ENCODE assay signal across 8 cellular contexts in the genomic region with DNA sequence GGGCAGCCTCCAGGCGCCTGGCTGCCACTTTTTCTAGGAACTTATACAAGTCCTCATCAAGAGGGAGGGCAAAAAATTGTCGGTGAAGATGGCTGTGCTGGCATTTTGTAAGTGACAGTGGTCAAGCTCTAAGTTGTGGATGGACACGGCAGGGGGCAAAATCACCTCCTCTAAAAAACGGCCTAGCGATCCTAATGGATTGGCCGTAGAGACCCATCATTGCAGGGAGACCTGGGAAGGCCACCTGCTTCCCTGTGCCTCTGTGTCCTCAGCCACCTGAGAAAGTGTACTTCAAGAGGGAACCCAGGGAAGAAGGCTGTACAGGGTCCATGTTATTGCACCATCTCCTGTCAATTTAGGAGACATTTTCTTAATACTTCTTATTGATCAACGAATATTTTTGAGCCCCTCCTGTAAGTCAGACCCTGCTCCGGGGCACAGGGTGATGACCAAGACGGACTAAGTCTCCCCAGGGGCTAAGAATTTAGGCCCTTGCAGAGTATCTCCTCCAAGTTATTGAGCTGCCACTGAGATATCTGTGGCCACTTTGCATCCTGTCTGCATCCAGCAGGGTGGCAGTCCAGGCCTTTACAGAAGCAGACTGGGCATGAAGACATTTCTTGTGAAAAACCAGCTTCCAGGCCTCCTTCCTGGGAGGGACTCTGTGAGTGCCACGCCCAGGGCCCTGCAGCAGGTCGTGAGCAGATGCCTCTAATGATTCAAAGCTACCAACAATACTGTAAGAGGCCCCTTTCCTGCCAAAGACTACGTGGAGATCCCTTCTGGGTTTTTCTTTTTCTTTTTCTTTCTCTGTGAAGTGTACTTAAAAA. TPM values are rescaled to one million over a fixed set of nuclear protein-coding genes. Genes with fewer than 3 reads are reported as not detected.
A peak's percentile ranks its signal among the peaks of the same experiment; 100 is the strongest.
DNase-seq lines count a peak whose midpoint lies in the region; ATAC-seq and TF ChIP-seq lines count a peak whose summit lies in the region.

No MANE protein-coding gene starts in this region.

- intact Hi-C loops in activated CD4-positive, alpha-beta T cell treated with anti-CD3 and anti-CD28 coated beads for 36 hours (cut with DNase I, micrococcal nuclease) = loop anchor here (1.0 to 5.0 kb wide), 10 partner anchors 17 to 350 kb away; partner anchors contain the start of genes NFKBIA (in 1 of the 2), PSMA6 (in 1 of the 2) and SRP54 (in 1 of the 2)
- intact Hi-C loops in tibial artery (cut with DNase I; ENCODE audit: low total_unique reads) = loop anchor here (10.0 kb wide), 1 partner anchor 288 kb away; the partner anchor contains the start of gene FAM177A1

- H3K9me3 Mint-ChIP-seq in activated CD4-positive, alpha-beta T cell treated with anti-CD3 and anti-CD28 coated beads for 36 hours (ENCODE audit: low read depth) = no peaks in the 10 kb centered on the region

- CTCF ChIA-PET in activated CD4-positive, alpha-beta T cell treated with anti-CD3 and anti-CD28 coated beads for 36 hours (lab: Charles Lee) = interaction anchor here (0.6 to 3.5 kb wide), 16 partner anchors 14 to 565 kb away, joined by 3 to 24 read pairs (median 4); partner anchors contain the start of gene NFKBIA
- CTCF ChIA-PET in SK-N-SH (lab: Yijun Ruan, JAX) = interaction anchor here (0.6 to 1.6 kb wide), 3 partner anchors 80 to 623 kb away, joined by 3 to 5 read pairs (median 4); no protein-coding TSS in a partner anchor

- 85% methylated on average over 12 of the region's 12 CpGs for WGBS in SK-N-SH (ENCODE audit: low lambda C conversion rate)

- DNase-seq in activated CD4-positive, alpha-beta T cell treated with anti-CD3 and anti-CD28 coated beads for 36 hours = peak; percentile 75
- no peak for DNase-seq in activated CD4-positive, alpha-beta T cell treated with anti-CD3 and anti-CD28 coated beads, Interleukin-2, amount 50 U/mL, for 1 hour
- DNase-seq in SK-N-SH = peak; percentile 22
- peak; percentile 18 for DNase-seq in central memory CD4-positive, alpha-beta T cell
- no peak for DNase-seq in NCI-H1105 treated with DMSO at 0.1 percent for 48 hours (lab: John Stamatoyannopoulos, UW)
- no peak for DNase-seq in tibial artery

- H3K9me3 ChIP-seq in SK-N-SH (no peaks in the 10 kb centered on the region), neuron (ENCODE audit: low read length) (no peaks in the 10 kb centered on the region), tibial artery (no peaks in the 10 kb centered on the region)

- no peaks in the 10 kb centered on the region for H3K27me3 ChIP-seq in SK-N-SH (ENCODE audit: insufficient read depth)
- H3K27me3 ChIP-seq in neuron (ENCODE audit: insufficient read depth, low read length) = no peaks in the 10 kb centered on the region
- no peaks in the 10 kb centered on the region for H3K27me3 ChIP-seq in tibial artery

- peak overlapping the region; percentile 56 for H3K4me3 Mint-ChIP-seq in activated CD4-positive, alpha-beta T cell treated with anti-CD3 and anti-CD28 coated beads for 36 hours

- H3K27ac Mint-ChIP-seq in activated CD4-positive, alpha-beta T cell treated with anti-CD3 and anti-CD28 coated beads for 36 hours = peak overlapping the region; percentile 96

- no peaks in the 10 kb centered on the region for H3K36me3 ChIP-seq in SK-N-SH (replicated peaks in 1 of 2; ENCODE audit: control insufficient read depth in 1 of 2, insufficient read depth in 2 of 2, low read length in 1 of 2)
- H3K36me3 ChIP-seq in neuron (ENCODE audit: insufficient read depth, low read length) = no peaks in the 10 kb centered on the region
- no peaks in the 10 kb centered on the region for H3K36me3 ChIP-seq in tibial artery

- H3K4me3 ChIP-seq in SK-N-SH (ENCODE audit: low read depth in 2 of 2, low read length in 1 of 2) = no peak overlapping the region
- H3K4me3 ChIP-seq in neuron (ENCODE audit: low read length) = no peak overlapping the region
- H3K4me3 ChIP-seq in tibial artery = no peak overlapping the region

- no peak for TF ChIP-seq EP300 in SK-N-SH (IDR thresholded peaks at IDR 0.05; ENCODE audit: borderline replicate concordance in 1 of 2, low read depth in 1 of 2, low read length in 1 of 2)

- no peak overlapping the region; the same call in 1 of the 2 replicates for H2AFZ ChIP-seq in SK-N-SH (ENCODE audit: low read depth)
- H2AFZ ChIP-seq in neuron (ENCODE audit: low read depth, low read length) = peak overlapping the region; percentile 3

- H3K4me1 Mint-ChIP-seq in activated CD4-positive, alpha-beta T cell treated with anti-CD3 and anti-CD28 coated beads for 36 hours = peaks cover 32% of the 10 kb centered on the region

- H4K20me1 ChIP-seq in SK-N-SH (ENCODE audit: insufficient read depth) = no peaks in the 10 kb centered on the region

- no peak overlapping the region for H3K4me2 ChIP-seq in SK-N-SH

- H3K4me1 ChIP-seq in SK-N-SH (ENCODE audit: control insufficient read depth in 1 of 2, insufficient read depth in 2 of 2, low read depth in 1 of 2, low read length in 1 of 2) (peaks cover 0 to 22% of the 10 kb centered on the region in 2 experiments; a peak in 1 of 4 replicates), neuron (ENCODE audit: insufficient read depth, low read length) (peaks cover 26% of the 10 kb centered on the region), tibial artery (peaks cover 5 to 54% (median 27%) of the 10 kb centered on the region in 4 donors)

- no peaks in the 10 kb centered on the region for H3K36me3 Mint-ChIP-seq in activated CD4-positive, alpha-beta T cell treated with anti-CD3 and anti-CD28 coated beads for 36 hours (ENCODE audit: low read depth)

- no peaks in the 10 kb centered on the region for H3K9me2 ChIP-seq in SK-N-SH

- no peaks in the 10 kb centered on the region for H3F3A ChIP-seq in SK-N-SH (replicated peaks; ENCODE audit: insufficient read depth)

- H3K9ac ChIP-seq in SK-N-SH = no peak overlapping the region

- POLR2A ChIA-PET in activated CD4-positive, alpha-beta T cell treated with anti-CD3 and anti-CD28 coated beads for 36 hours (lab: Charles Lee) = interaction anchor here (0.5 to 3.3 kb wide), 14 partner anchors 18 to 84 kb away, joined by 3 to 85 read pairs (median 7); partner anchors contain the start of genes NFKBIA and PSMA6
- POLR2A ChIA-PET in SK-N-SH (lab: Yijun Ruan, JAX) = interaction anchor here (0.6 to 1.1 kb wide), 2 partner anchors 72 to 100 kb away, joined by 3 to 4 read pairs; partner anchors contain the start of gene NFKBIA

- ATAC-seq in activated CD4-positive, alpha-beta T cell treated with anti-CD3 and anti-CD28 coated beads for 36 hours = peak; percentile 85
- no peak for ATAC-seq in GM18909 (IDR thresholded peaks at IDR 0.05; ENCODE audit: poor library complexity, unreplicated experiment)

- H3K27me3 Mint-ChIP-seq in activated CD4-positive, alpha-beta T cell treated with anti-CD3 and anti-CD28 coated beads for 36 hours = no peaks in the 10 kb centered on the region

- no peak for TF ChIP-seq RAD21 in SK-N-SH (IDR thresholded peaks at IDR 0.05; ENCODE audit: low read length)

- TF ChIP-seq CTCF in SK-N-SH (IDR thresholded peaks at IDR 0.05) (no peak), tibial artery (IDR thresholded peaks at IDR 0.05) (no peak)

- H3K79me2 ChIP-seq in SK-N-SH (ENCODE audit: insufficient read depth) = no peaks in the 10 kb centered on the region

- H3K27ac ChIP-seq in SK-N-SH (ENCODE audit: low read depth in 2 of 2, low read length in 1 of 2) = no peak overlapping the region
- H3K27ac ChIP-seq in tibial artery = peak overlapping the region in 1 of 2 donors; percentile 98

TF ChIP-seq in SK-N-SH, 30 proteins besides CTCF, POLR2A, EP300 and RAD21 (continues in another document):
- TF ChIP-seq TEAD4 (IDR thresholded peaks at IDR 0.05; ENCODE audit: borderline replicate concordance, insufficient read depth) (no peak), ELF1 (IDR thresholded peaks at IDR 0.05) (no peak), REST (IDR thresholded peaks at IDR 0.05; ENCODE audit: low read depth, low read length) (no peak), FOXJ3 (CRISPR knock-in tag; IDR thresholded peaks at IDR 0.05) (no peak)
- TF ChIP-seq, protein P1, sequence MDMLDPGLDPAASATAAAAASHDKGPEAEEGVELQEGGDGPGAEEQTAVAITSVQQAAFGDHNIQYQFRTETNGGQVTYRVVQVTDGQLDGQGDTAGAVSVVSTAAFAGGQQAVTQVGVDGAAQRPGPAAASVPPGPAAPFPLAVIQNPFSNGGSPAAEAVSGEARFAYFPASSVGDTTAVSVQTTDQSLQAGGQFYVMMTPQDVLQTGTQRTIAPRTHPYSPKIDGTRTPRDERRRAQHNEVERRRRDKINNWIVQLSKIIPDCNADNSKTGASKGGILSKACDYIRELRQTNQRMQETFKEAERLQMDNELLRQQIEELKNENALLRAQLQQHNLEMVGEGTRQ (IDR thresholded peaks at IDR 0.05; ENCODE audit: borderline replicate concordance, low read depth, low read length) = no peak

RNA-seq across cellular contexts. Expression of gene PSMA6, which starts 40.5 kb away (rescaled TPM):
- 100 to 1,000 TPM; 374 to 425 TPM for total RNA-seq in activated CD4-positive, alpha-beta T cell treated with anti-CD3 and anti-CD28 coated beads for 36 hours
- polyA plus RNA-seq in SK-N-SH (2012; rRNA removed) = 174 and 227 TPM in 2 replicates
- 237 and 272 TPM in 2 replicates for polyA plus RNA-seq in SK-N-SH (2012; cell fraction: cytosol; rRNA removed)
- polyA plus RNA-seq in SK-N-SH (2012; cell fraction: nucleus; rRNA removed) = 74.5 and 150 TPM in 2 replicates

Comparison
In these comparisons a context has a peak if more than half of its experiments do, and no peak if none do; other contexts are left out.
1. DNase-seq: peak in activated CD4-positive, alpha-beta T cell treated with anti-CD3 and anti-CD28 coated beads for 36 hours (single experiment), SK-N-SH (single experiment) and central memory CD4-positive, alpha-beta T cell (single experiment); none in activated CD4-positive, alpha-beta T cell treated with anti-CD3 and anti-CD28 coated beads, Interleukin-2, amount 50 U/mL, for 1 hour (single experiment), NCI-H1105 treated with DMSO at 0.1 percent for 48 hours (single experiment) and tibial artery (0 of 2).